In genomic region chr1:180631766-180632325, GRCh38 we compare ENCODE assay signal across 8 cellular contexts. TPM values are rescaled to one million over a fixed set of nuclear protein-coding genes. Genes with fewer than 3 reads are reported as not detected.
DNase-seq lines count a peak whose midpoint lies in the region; ATAC-seq and TF ChIP-seq lines count a peak whose summit lies in the region.

Gene XPR1 (plus strand): TSS chr1:180632022. CDS start chr1:180632202, 180 bp downstream.

- no peaks in the 10 kb centered on the region for H3F3A ChIP-seq in PC-3 (ENCODE audit: low read length, unreplicated experiment)

- H3K9me3 ChIP-seq in PC-3 (ENCODE audit: low read length), result no peaks in the 10 kb centered on the region
- no peaks in the 10 kb centered on the region for H3K9me3 ChIP-seq in mucosa of rectum (ENCODE audit: control insufficient read depth in 2 of 2, low read length in 2 of 2)

- H3K9ac ChIP-seq in PC-3 (ENCODE audit: low read length) (peak within 1 kb of the TSS; percentile 59), mucosa of rectum (ENCODE audit: low read depth in 1 of 2, low read length in 2 of 2) (peak within 1 kb of the TSS; percentile 81 to 89)

- H3K36me3 ChIP-seq in PC-3 (ENCODE audit: low read depth, low read length) (no peaks in the 10 kb centered on the region), mucosa of rectum (ENCODE audit: control insufficient read depth in 2 of 2, insufficient read depth in 2 of 2, low read length in 2 of 2) (no peaks in the 10 kb centered on the region)

- H4K20me1 ChIP-seq in PC-3 (ENCODE audit: low read length), result no peaks in the 10 kb centered on the region

- BruUV-seq in PC-3 (replicated peaks; lab: Mats Ljungman, UMichigan), result no TSS peak

- H3K4me2 ChIP-seq in PC-3 (ENCODE audit: low read length), result peak within 1 kb of the TSS; percentile 80

- peak; percentile 97 for ATAC-seq in GM21576 (IDR thresholded peaks at IDR 0.05; ENCODE audit: unreplicated experiment)
- ATAC-seq in PC-3, result peak; percentile 99

- CTCF ChIA-PET in PC-3 (lab: Charles Lee), result interaction anchor here (0.6 kb wide), 1 partner anchor 14 kb away, joined by 4 read pairs; no protein-coding TSS in a partner anchor

- H3K4me1 ChIP-seq in PC-3 (ENCODE audit: insufficient read depth, low read length) (peaks cover 4% of the 10 kb centered on the region; the same call in 1 of the 2 replicates), mucosa of rectum (ENCODE audit: control insufficient read depth in 2 of 2, insufficient read depth in 2 of 2, low read length in 2 of 2) (peaks cover 0 to 18% of the 10 kb centered on the region in 2 donors)

- H3K9me2 ChIP-seq in PC-3 (replicated peaks; ENCODE audit: low read length), result no peaks in the 10 kb centered on the region

- peak; percentile 100 for DNase-seq in DMS53 (lab: John Stamatoyannopoulos, UW)
- DNase-seq in Jurkat, Clone E6-1 (ENCODE audit: low read depth, low spot score), result peak; percentile 98
- DNase-seq in PC-3, result peak; percentile 94
- DNase-seq in activated T-cell treated with anti-CD3 and anti-CD28 coated beads for 48 hours (ENCODE audit: low read depth), result peak; percentile 95
- peak; percentile 90 for DNase-seq in epithelial cell of proximal tubule (ENCODE audit: low read depth)
- DNase-seq in stimulated activated CD8-positive, alpha-beta memory T cell treated with anti-CD3 and anti-CD28 coated beads, Interleukin-4, amount 100 ng/mL, for 48 hours, result peak; percentile 98

- H3K27ac ChIP-seq in PC-3 (ENCODE audit: low read length), result no peak within 1 kb of the TSS
- peak within 1 kb of the TSS; percentile 95 for H3K27ac ChIP-seq in mucosa of rectum (ENCODE audit: low read depth in 2 of 2, low read length in 2 of 2)

- TF ChIP-seq CTCF in PC-3 (conservative IDR thresholded peaks at IDR 0.05; ENCODE audit: low read depth, low read length), result no peak
- TF ChIP-seq CTCF in epithelial cell of proximal tubule (conservative IDR thresholded peaks at IDR 0.05; ENCODE audit: low read depth, low read length), result peak; percentile 35

- intact Hi-C loops in PC-3 (cut with micrococcal nuclease), result loop anchor here (2.0 to 10.0 kb wide), 5 partner anchors 100 to 533 kb away; no protein-coding TSS in a partner anchor

- H3K4me3 ChIP-seq in Jurkat, Clone E6-1 (ENCODE audit: low read length), result peak within 1 kb of the TSS; percentile 89
- H3K4me3 ChIP-seq in PC-3 (ENCODE audit: low read length) (peak within 1 kb of the TSS; percentile 70), epithelial cell of proximal tubule (ENCODE audit: low read depth, low read length) (peak within 1 kb of the TSS; percentile 78), mucosa of rectum (ENCODE audit: low read length in 2 of 2) (peak within 1 kb of the TSS; percentile 95 to 96)

- H3K79me2 ChIP-seq in PC-3 (ENCODE audit: low read length), result peaks cover 18% of the 10 kb centered on the region

- POLR2A ChIA-PET in PC-3 (lab: Charles Lee; ENCODE audit: unreplicated experiment), result interaction anchor here (0.6 to 0.7 kb wide), 2 partner anchors 79 to 232 kb away, joined by 4 to 7 read pairs; no protein-coding TSS in a partner anchor

- H3K27me3 ChIP-seq in PC-3 (ENCODE audit: low read length) (no peaks in the 10 kb centered on the region), mucosa of rectum (ENCODE audit: control insufficient read depth in 2 of 2, insufficient read depth in 2 of 2, low read length in 2 of 2) (no peaks in the 10 kb centered on the region)

- H2AFZ ChIP-seq in PC-3 (ENCODE audit: low read length), result peak within 1 kb of the TSS; percentile 97

RNA-seq across cellular contexts. Expression of gene XPR1, which starts in this region (rescaled TPM):
- polyA plus RNA-seq in Jurkat, Clone E6-1 (2012; ENCODE audit: insufficient read depth, insufficient read length), result 17.1 TPM
- total RNA-seq in PC-3 (2014; rRNA removed), result 7.3 and 8.2 TPM in 2 replicates
- total RNA-seq in epithelial cell of proximal tubule, result 16.5 and 18.6 TPM in 2 replicates
